In genomic region chr17:996554-997344, GRCh38 we compare ENCODE assay signal across 8 cellular contexts. TPM values are rescaled to one million over a fixed set of nuclear protein-coding genes. Genes with fewer than 3 reads are reported as not detected.
DNase-seq lines count a peak whose midpoint lies in the region; ATAC-seq and TF ChIP-seq lines count a peak whose summit lies in the region.

Gene TIMM22, plus strand, starts transcription at chr17:997129. Its CDS starts 14 bp downstream, at chr17:997143.

- intact Hi-C loops in activated CD4-positive, alpha-beta T cell treated with anti-CD3 and anti-CD28 coated beads, Interleukin-2, amount 10 ng/mL, durations not matched to agents 24 days and 14 days (cut with micrococcal nuclease): loop anchor here (1.0 to 5.0 kb wide), 7 partner anchors 15 to 580 kb away; partner anchors contain the start of genes GEMIN4, GLOD4, MRM3 and VPS53

- ATAC-seq in GM19328 (IDR thresholded peaks at IDR 0.05; ENCODE audit: unreplicated experiment): peak; percentile 94
- peak; percentile 84 for ATAC-seq in HG03520 (IDR thresholded peaks at IDR 0.05; ENCODE audit: unreplicated experiment)

- H3K27ac Mint-ChIP-seq in activated CD4-positive, alpha-beta T cell treated with anti-CD3 and anti-CD28 coated beads, Interleukin-2, amount 10 ng/mL, durations not matched to agents 24 days and 14 days: peak within 1 kb of the TSS; percentile 98

- H3K27ac ChIP-seq in C4-2B (peak within 1 kb of the TSS; percentile 93), coronary artery (peak within 1 kb of the TSS; percentile 71 to 92)

- peaks cover 4% of the 10 kb centered on the region for H3K9me3 Mint-ChIP-seq in activated CD4-positive, alpha-beta T cell treated with anti-CD3 and anti-CD28 coated beads, Interleukin-2, amount 10 ng/mL, durations not matched to agents 24 days and 14 days

- peaks cover 32% of the 10 kb centered on the region for H3K36me3 Mint-ChIP-seq in activated CD4-positive, alpha-beta T cell treated with anti-CD3 and anti-CD28 coated beads, Interleukin-2, amount 10 ng/mL, durations not matched to agents 24 days and 14 days (ENCODE audit: low read depth)

- H3K4me3 Mint-ChIP-seq in activated CD4-positive, alpha-beta T cell treated with anti-CD3 and anti-CD28 coated beads, Interleukin-2, amount 10 ng/mL, durations not matched to agents 24 days and 14 days: peak within 1 kb of the TSS; percentile 99

- peak; percentile 92 for DNase-seq in NCI-H526 treated with DMSO at 0.1 percent for 48 hours (lab: John Stamatoyannopoulos, UW)
- peak; percentile 97 for DNase-seq in activated CD4-positive, alpha-beta T cell treated with anti-CD3 and anti-CD28 coated beads, Interleukin-2, amount 10 ng/mL, durations not matched to agents 24 days and 14 days
- DNase-seq in coronary artery (ENCODE audit: low spot score): peak; percentile 93
- DNase-seq in left kidney (ENCODE audit: low read depth, low spot score): peak; percentile 99
- peak; percentile 91 to 92 for DNase-seq in stimulated activated CD4-positive, alpha-beta T cell treated with anti-CD3 and anti-CD28 coated beads, Interleukin-2, amount 100 ng/mL, for 24 hours

- peak within 1 kb of the TSS; percentile 81 for H3K4me3 ChIP-seq in coronary artery

- no peaks in the 10 kb centered on the region for H3K27me3 Mint-ChIP-seq in activated CD4-positive, alpha-beta T cell treated with anti-CD3 and anti-CD28 coated beads, Interleukin-2, amount 10 ng/mL, durations not matched to agents 24 days and 14 days

- peaks cover 18% of the 10 kb centered on the region for H3K4me1 Mint-ChIP-seq in activated CD4-positive, alpha-beta T cell treated with anti-CD3 and anti-CD28 coated beads, Interleukin-2, amount 10 ng/mL, durations not matched to agents 24 days and 14 days

- TF ChIP-seq CTCF in C4-2B (conservative IDR thresholded peaks at IDR 0.05) (peak; percentile 100), coronary artery (IDR thresholded peaks at IDR 0.05) (peak; percentile 77)

RNA-seq across cellular contexts. Expression of gene TIMM22, which starts in this region (rescaled TPM):
- 14.7 and 15.7 TPM in 2 replicates for total RNA-seq in activated CD4-positive, alpha-beta T cell treated with anti-CD3 and anti-CD28 coated beads, Interleukin-2, amount 10 ng/mL, durations not matched to agents 24 days and 14 days

Comparison
In these comparisons a context has a peak if more than half of its experiments do, and no peak if none do; other contexts are left out.
1. Peak in every context shown above with its lines: DNase-seq, ATAC-seq, H3K4me3 ChIP-seq and H3K27ac ChIP-seq.